ENCODE assay signal across 1 cellular context in genomic region chr11:69526453-69526810, GRCh38.
TF ChIP-seq lines count a peak whose summit lies in the region.

No MANE protein-coding gene starts in this region.

TF ChIP-seq in H1, 55 proteins besides CTCF, POLR2A, EP300 and RAD21 (continued from another document):
- no peak for TF ChIP-seq RFX5 (IDR thresholded peaks at IDR 0.05; ENCODE audit: borderline replicate concordance, low read depth, low read length)
- no peak for TF ChIP-seq MAFK (IDR thresholded peaks at IDR 0.05; ENCODE audit: low read depth, low read length)
- no peak for TF ChIP-seq KDM4A (IDR thresholded peaks at IDR 0.05; ENCODE audit: low read depth, low read length, severe bottlenecking)
- no peak for TF ChIP-seq RBBP5 (IDR thresholded peaks at IDR 0.05; ENCODE audit: borderline replicate concordance, low read depth, low read length)
- TF ChIP-seq SAP30 (IDR thresholded peaks at IDR 0.05; ENCODE audit: insufficient read depth, insufficient replicate concordance, low read length): no peak
- no peak for TF ChIP-seq CBX8 (IDR thresholded peaks at IDR 0.05; ENCODE audit: borderline replicate concordance, low read depth, low read length)
- TF ChIP-seq NRF1 (IDR thresholded peaks at IDR 0.05; ENCODE audit: low read depth, low read length): no peak
